In genomic region chr1:228212966-228213844, GRCh38 we compare ENCODE assay signal across 8 cellular contexts. TPM values are rescaled to one million over a fixed set of nuclear protein-coding genes. Genes with fewer than 3 reads are reported as not detected.
DNase-seq lines count a peak whose midpoint lies in the region; ATAC-seq and TF ChIP-seq lines count a peak whose summit lies in the region.

No MANE protein-coding gene starts in this region.

- TF ChIP-seq POLR2A in right lobe of liver (IDR thresholded peaks at IDR 0.05): no peak

- no peaks in the 10 kb centered on the region for H3K27me3 ChIP-seq in right lobe of liver

- DNase-seq in AG09319 (ENCODE audit: extremely low read depth, low read depth): peak; percentile 41
- peak; percentile 82 for DNase-seq in NCI-H510A treated with DMSO at 0.1 percent for 48 hours (lab: John Stamatoyannopoulos, UW)
- peak; percentile 95 for DNase-seq in activated CD4-positive, alpha-beta T cell treated with anti-CD3 and anti-CD28 coated beads, Interleukin-2, amount 10 ng/mL, durations not matched to agents 24 days and 14 days
- DNase-seq in dermis blood vessel endothelial cell: peak; percentile 81
- peak; percentile 81 to 89 (median 87) for DNase-seq in right lobe of liver
- peak; percentile 86 to 94 for DNase-seq in stimulated activated CD4-positive, alpha-beta T cell treated with anti-CD3 and anti-CD28 coated beads, Interleukin-4, amount 100 ng/mL, for 4 hours

- intact Hi-C loops in activated CD4-positive, alpha-beta T cell treated with anti-CD3 and anti-CD28 coated beads, Interleukin-2, amount 10 ng/mL, durations not matched to agents 24 days and 14 days (cut with micrococcal nuclease): loop anchor here (1.0 to 5.0 kb wide), 10 partner anchors 38 to 302 kb away; partner anchors contain the start of genes IBA57 and MRPL55
- intact Hi-C loops in right lobe of liver (cut with DNase I): no loop called here

- H3K27ac ChIP-seq in right lobe of liver: no peak overlapping the region

- peaks cover 0 to 4% (median 0%) of the 10 kb centered on the region in 4 donors for H3K4me1 ChIP-seq in right lobe of liver

- peak overlapping the region; percentile 95 for H3K4me3 Mint-ChIP-seq in activated CD4-positive, alpha-beta T cell treated with anti-CD3 and anti-CD28 coated beads, Interleukin-2, amount 10 ng/mL, durations not matched to agents 24 days and 14 days

- H3K4me3 ChIP-seq in right lobe of liver: peak overlapping the region; percentile 25 to 42 (median 38)

- H3K4me1 Mint-ChIP-seq in activated CD4-positive, alpha-beta T cell treated with anti-CD3 and anti-CD28 coated beads, Interleukin-2, amount 10 ng/mL, durations not matched to agents 24 days and 14 days: peaks cover 7% of the 10 kb centered on the region

- no peaks in the 10 kb centered on the region for H3K9me3 Mint-ChIP-seq in activated CD4-positive, alpha-beta T cell treated with anti-CD3 and anti-CD28 coated beads, Interleukin-2, amount 10 ng/mL, durations not matched to agents 24 days and 14 days

- under 1% methylated on average over 60 of the region's 67 CpGs for whole genome bisulfite sequencing in right lobe of liver (ENCODE audit: insufficient coverage, low coverage, low lambda C conversion rate, missing lambda C conversion rate)

- H3K36me3 Mint-ChIP-seq in activated CD4-positive, alpha-beta T cell treated with anti-CD3 and anti-CD28 coated beads, Interleukin-2, amount 10 ng/mL, durations not matched to agents 24 days and 14 days (ENCODE audit: low read depth): peaks cover 3% of the 10 kb centered on the region

- H3K9me3 ChIP-seq in right lobe of liver: no peaks in the 10 kb centered on the region

- H3K27me3 Mint-ChIP-seq in activated CD4-positive, alpha-beta T cell treated with anti-CD3 and anti-CD28 coated beads, Interleukin-2, amount 10 ng/mL, durations not matched to agents 24 days and 14 days: no peaks in the 10 kb centered on the region

- peak; percentile 57 for TF ChIP-seq CTCF in AG09319 (IDR thresholded peaks at IDR 0.05; ENCODE audit: low read depth, low read length)
- TF ChIP-seq CTCF in right lobe of liver (IDR thresholded peaks at IDR 0.05): peak; percentile 40 to 49 (median 44)

- H3K27ac Mint-ChIP-seq in activated CD4-positive, alpha-beta T cell treated with anti-CD3 and anti-CD28 coated beads, Interleukin-2, amount 10 ng/mL, durations not matched to agents 24 days and 14 days: peak overlapping the region; percentile 91

- H3K36me3 ChIP-seq in right lobe of liver: no peaks in the 10 kb centered on the region

- ATAC-seq in GM19035 (IDR thresholded peaks at IDR 0.05; ENCODE audit: unreplicated experiment) (peak; percentile 84), HG03354 (IDR thresholded peaks at IDR 0.05; ENCODE audit: poor library complexity, severe bottlenecking, unreplicated experiment) (peak; percentile 94), right lobe of liver (peak; percentile 86 to 96 (median 90))

RNA-seq across cellular contexts. Expression of gene OBSCN, which starts 5.4 kb away (rescaled TPM):
- 21.4 and 22.3 TPM in 2 replicates for total RNA-seq in activated CD4-positive, alpha-beta T cell treated with anti-CD3 and anti-CD28 coated beads, Interleukin-2, amount 10 ng/mL, durations not matched to agents 24 days and 14 days
- total RNA-seq in dermis blood vessel endothelial cell: 4.4 and 9.5 TPM in 2 replicates
- total RNA-seq in right lobe of liver: 1 to 10 TPM in 5 of 6 experiments, under 1 TPM in 1; 0.43 to 3.5 (median 2.0) TPM

RNA-seq across cellular contexts. Expression of gene IBA57, which starts 47.6 kb away (rescaled TPM):
- 10.8 and 11.4 TPM in 2 replicates for total RNA-seq in activated CD4-positive, alpha-beta T cell treated with anti-CD3 and anti-CD28 coated beads, Interleukin-2, amount 10 ng/mL, durations not matched to agents 24 days and 14 days
- total RNA-seq in dermis blood vessel endothelial cell: 9.5 and 17.4 TPM in 2 replicates
- 1 to 10 TPM; 5.1 to 8.0 (median 6.1) TPM for total RNA-seq in right lobe of liver

Comparison
In these comparisons a context has a peak if more than half of its experiments do, and no peak if none do; other contexts are left out.
1. DNase-seq: peak in every context shown above with its lines; median percentile 95 in activated CD4-positive, alpha-beta T cell treated with anti-CD3 and anti-CD28 coated beads, Interleukin-2, amount 10 ng/mL, durations not matched to agents 24 days and 14 days; 90 in stimulated activated CD4-positive, alpha-beta T cell treated with anti-CD3 and anti-CD28 coated beads, Interleukin-4, amount 100 ng/mL, for 4 hours; 87 in right lobe of liver; 82 in NCI-H510A treated with DMSO at 0.1 percent for 48 hours; 81 in dermis blood vessel endothelial cell; 41 in AG09319.